ENCODE assay signal across 8 cellular contexts in the genomic region with DNA sequence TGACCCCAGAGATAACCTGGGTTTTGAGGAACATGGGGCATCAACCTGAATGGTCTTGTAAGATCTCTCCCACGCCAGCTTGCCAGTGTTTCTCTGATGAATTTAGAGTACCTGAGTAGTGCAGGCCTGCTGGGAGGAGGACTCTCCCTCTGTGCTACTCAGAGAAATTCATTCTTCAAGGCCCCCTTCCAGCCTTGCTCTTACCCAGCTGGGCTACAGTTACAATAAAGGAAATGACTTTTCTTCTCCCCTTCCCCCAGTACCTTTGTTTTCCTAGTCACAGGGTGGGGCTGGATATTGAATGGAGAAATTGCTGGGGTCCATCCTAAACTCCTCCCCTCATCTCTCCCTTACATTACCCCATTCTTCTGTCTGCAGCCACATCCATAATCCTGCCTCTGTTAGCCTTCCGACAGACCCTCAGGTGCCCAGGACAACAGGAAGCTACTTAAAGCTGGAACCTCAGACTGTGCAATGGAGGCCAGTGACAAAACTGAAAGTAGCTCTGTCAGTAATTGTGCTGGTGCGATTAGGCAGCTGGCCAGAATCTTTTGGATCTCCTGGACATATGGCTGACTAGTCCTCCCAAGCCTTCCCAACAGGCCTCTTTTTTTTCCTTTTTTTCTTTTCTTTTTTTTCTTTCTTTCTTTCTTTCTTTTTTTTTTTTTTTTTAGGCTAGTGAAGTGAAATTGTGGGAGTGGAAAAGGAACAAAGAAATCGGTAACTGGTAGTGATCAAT. TPM values are rescaled to one million over a fixed set of nuclear protein-coding genes. Genes with fewer than 3 reads are reported as not detected.
DNase-seq lines count a peak whose midpoint lies in the region; ATAC-seq and TF ChIP-seq lines count a peak whose summit lies in the region.

No MANE protein-coding gene starts in this region.

- H4K20me1 ChIP-seq in BLaER1 treated with 17β-estradiol and CSF1 and Interleukin-3, amounts not matched to agents 10 nM and 100 nM: peaks cover 0 to 12% (median 0%) of the 10 kb centered on the region in 11 experiments; a peak in 3 of 22 replicates

- H3K27ac ChIP-seq in BLaER1 treated with 17β-estradiol and CSF1 and Interleukin-3, amounts not matched to agents 10 nM and 100 nM: peak overlapping the region; percentile 77 to 88 (median 86)

- H3K9ac ChIP-seq in BLaER1 treated with 17β-estradiol and CSF1 and Interleukin-3, amounts not matched to agents 10 nM and 100 nM: peak overlapping the region; percentile 67 to 79 (median 73); a peak in 21 of 22 replicates

- peak overlapping the region in 6 of 10 experiments; percentile 2 to 48 (median 36); a peak in 9 of 20 replicates for H3K4me3 ChIP-seq in BLaER1 treated with 17β-estradiol and CSF1 and Interleukin-3, amounts not matched to agents 10 nM and 100 nM
- H3K4me3 ChIP-seq in choroid plexus epithelial cell (ENCODE audit: low read depth, low read length): no peak overlapping the region

- no peaks in the 10 kb centered on the region for H3K9me3 ChIP-seq in BLaER1 treated with 17β-estradiol and CSF1 and Interleukin-3, amounts not matched to agents 10 nM and 100 nM (replicated peaks in 1 of 11)

- peak; percentile 19 for DNase-seq in NAMALWA (ENCODE audit: low spot score)
- peak; percentile 60 for DNase-seq in choroid plexus epithelial cell (ENCODE audit: low read depth)
- peak; percentile 75 for DNase-seq in mucosa of gallbladder (ENCODE audit: low spot score)
- no peak for DNase-seq in GM19238 (ENCODE audit: insufficient read length, low spot score)
- DNase-seq in NCI-H1048 (lab: John Stamatoyannopoulos, UW): no peak
- DNase-seq in DMS53 (lab: John Stamatoyannopoulos, UW): no peak

- no peak for TF ChIP-seq CTCF in choroid plexus epithelial cell (conservative IDR thresholded peaks at IDR 0.05; ENCODE audit: low read depth, low read length)

- peak overlapping the region; percentile 52 to 94 (median 87) for H3K4me2 ChIP-seq in BLaER1 treated with 17β-estradiol and CSF1 and Interleukin-3, amounts not matched to agents 10 nM and 100 nM

- no peaks in the 10 kb centered on the region for H3K27me3 ChIP-seq in BLaER1 treated with 17β-estradiol and CSF1 and Interleukin-3, amounts not matched to agents 10 nM and 100 nM

- ATAC-seq in HG03469 (IDR thresholded peaks at IDR 0.05; ENCODE audit: unreplicated experiment): no peak

- H3K36me3 ChIP-seq in BLaER1 treated with 17β-estradiol and CSF1 and Interleukin-3, amounts not matched to agents 10 nM and 100 nM: peaks cover 33 to 86% (median 66%) of the 10 kb centered on the region in 11 experiments

- H3K4me1 ChIP-seq in BLaER1 treated with 17β-estradiol and CSF1 and Interleukin-3, amounts not matched to agents 10 nM and 100 nM: peaks cover 61 to 100% (median 80%) of the 10 kb centered on the region in 10 experiments

RNA-seq across cellular contexts. Expression of gene LIMK2, which starts 17.5 kb away (rescaled TPM):
- 81.4 TPM for total RNA-seq in mucosa of gallbladder

Comparison
In these comparisons a context has a peak if more than half of its experiments do, and no peak if none do; other contexts are left out.
1. DNase-seq: peak in NAMALWA (single experiment), choroid plexus epithelial cell (single experiment) and mucosa of gallbladder (single experiment); none in GM19238 (single experiment), NCI-H1048 (single experiment) and DMS53 (single experiment).